In genomic region chr17:58007781-58008706, GRCh38 we compare ENCODE assay signal across 1 cellular context.
TF ChIP-seq lines count a peak whose summit lies in the region.

No MANE protein-coding gene starts in this region.

TF ChIP-seq in K562, 482 proteins besides CTCF, POLR2A, EP300 and RAD21 (continued from another document and continues in another):
- TF ChIP-seq YBX1 (IDR thresholded peaks at IDR 0.05) (no peak), ZBTB33 (CRISPR knock-in tag; IDR thresholded peaks at IDR 0.05) (peak; percentile 99), CHD7 (IDR thresholded peaks at IDR 0.05; ENCODE audit: low read depth, low read length) (no peak), CAMTA2 (CRISPR knock-in tag; conservative IDR thresholded peaks at IDR 0.05) (0 out of 2 replicates have a peak, but pooled peaks have one; percentile 15), ZNF408 (CRISPR knock-in tag; IDR thresholded peaks at IDR 0.05; ENCODE audit: low read depth) (peak; percentile 37; the same call in 1 of the 2 replicates), ZNF655 (CRISPR knock-in tag; IDR thresholded peaks at IDR 0.05) (no peak), BMI1 (IDR thresholded peaks at IDR 0.05; ENCODE audit: low read length) (no peak), MYBL2 (IDR thresholded peaks at IDR 0.05; ENCODE audit: low read depth) (peak; percentile 5), MYBL2 (CRISPR knock-in tag; IDR thresholded peaks at IDR 0.05; ENCODE audit: borderline replicate concordance) (no peak), HBP1 (CRISPR knock-in tag; IDR thresholded peaks at IDR 0.05) (no peak), FOXK2 (conservative IDR thresholded peaks at IDR 0.05 in 1 of 2, IDR thresholded peaks at IDR 0.05 in 1 of 2; ENCODE audit: low read depth in 2 of 2) (no peak), TOE1 (IDR thresholded peaks at IDR 0.05; ENCODE audit: borderline replicate concordance) (no peak), TOE1 (CRISPR knock-in tag; IDR thresholded peaks at IDR 0.05; ENCODE audit: borderline replicate concordance, low read depth) (no peak), SP2 (IDR thresholded peaks at IDR 0.05; ENCODE audit: extremely low read depth, low read depth, low read length, poor library complexity, severe bottlenecking) (no peak), GTF2B (IDR thresholded peaks at IDR 0.05; ENCODE audit: extremely low read depth, insufficient read length) (no peak), SMAD4 (CRISPR knock-in tag; conservative IDR thresholded peaks at IDR 0.05) (no peak; the same call in 1 of the 2 replicates), FOXP1 (CRISPR knock-in tag; IDR thresholded peaks at IDR 0.05) (0 out of 2 replicates have a peak, but pooled peaks have one; percentile 64), SMARCB1 (IDR thresholded peaks at IDR 0.05; ENCODE audit: insufficient read length, low read depth) (no peak), POU5F1 (IDR thresholded peaks at IDR 0.05; ENCODE audit: borderline replicate concordance, low read depth, low read length, partially characterized antibody) (no peak), POLR2AphosphoS5 (IDR thresholded peaks at IDR 0.05; ENCODE audit: control insufficient read depth, insufficient read depth, low read depth, low read length) (0 out of 2 replicates have a peak, but pooled peaks have one; percentile 34), GATAD2A (IDR thresholded peaks at IDR 0.05) (no peak), RHOXF2B (CRISPR knock-in tag; conservative IDR thresholded peaks at IDR 0.05) (no peak), ZNF316 (IDR thresholded peaks at IDR 0.05) (no peak), ZNF384 (IDR thresholded peaks at IDR 0.05; ENCODE audit: low read depth, low read length) (no peak), ZNF280A (IDR thresholded peaks at IDR 0.05; ENCODE audit: low read depth, partially characterized antibody) (no peak), PTRF (tag; IDR thresholded peaks at IDR 0.05) (no peak), ZNF586 (CRISPR knock-in tag; conservative IDR thresholded peaks at IDR 0.05) (no peak), SIN3A (IDR thresholded peaks at IDR 0.05; ENCODE audit: borderline replicate concordance in 2 of 2, control insufficient read depth in 1 of 2, low read depth in 2 of 2, low read length in 2 of 2) (0 out of 4 replicates have a peak, but pooled peaks of 1 of the 2 experiments have one; percentile 18), RNF2 (IDR thresholded peaks at IDR 0.05) (no peak), ZBTB9 (CRISPR knock-in tag; IDR thresholded peaks at IDR 0.05) (no peak)
- TF ChIP-seq, protein P1, sequence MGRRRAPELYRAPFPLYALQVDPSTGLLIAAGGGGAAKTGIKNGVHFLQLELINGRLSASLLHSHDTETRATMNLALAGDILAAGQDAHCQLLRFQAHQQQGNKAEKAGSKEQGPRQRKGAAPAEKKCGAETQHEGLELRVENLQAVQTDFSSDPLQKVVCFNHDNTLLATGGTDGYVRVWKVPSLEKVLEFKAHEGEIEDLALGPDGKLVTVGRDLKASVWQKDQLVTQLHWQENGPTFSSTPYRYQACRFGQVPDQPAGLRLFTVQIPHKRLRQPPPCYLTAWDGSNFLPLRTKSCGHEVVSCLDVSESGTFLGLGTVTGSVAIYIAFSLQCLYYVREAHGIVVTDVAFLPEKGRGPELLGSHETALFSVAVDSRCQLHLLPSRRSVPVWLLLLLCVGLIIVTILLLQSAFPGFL (CRISPR knock-in tag; IDR thresholded peaks at IDR 0.05) = no peak
